ENCODE assay signal across 8 cellular contexts in the genomic region with DNA sequence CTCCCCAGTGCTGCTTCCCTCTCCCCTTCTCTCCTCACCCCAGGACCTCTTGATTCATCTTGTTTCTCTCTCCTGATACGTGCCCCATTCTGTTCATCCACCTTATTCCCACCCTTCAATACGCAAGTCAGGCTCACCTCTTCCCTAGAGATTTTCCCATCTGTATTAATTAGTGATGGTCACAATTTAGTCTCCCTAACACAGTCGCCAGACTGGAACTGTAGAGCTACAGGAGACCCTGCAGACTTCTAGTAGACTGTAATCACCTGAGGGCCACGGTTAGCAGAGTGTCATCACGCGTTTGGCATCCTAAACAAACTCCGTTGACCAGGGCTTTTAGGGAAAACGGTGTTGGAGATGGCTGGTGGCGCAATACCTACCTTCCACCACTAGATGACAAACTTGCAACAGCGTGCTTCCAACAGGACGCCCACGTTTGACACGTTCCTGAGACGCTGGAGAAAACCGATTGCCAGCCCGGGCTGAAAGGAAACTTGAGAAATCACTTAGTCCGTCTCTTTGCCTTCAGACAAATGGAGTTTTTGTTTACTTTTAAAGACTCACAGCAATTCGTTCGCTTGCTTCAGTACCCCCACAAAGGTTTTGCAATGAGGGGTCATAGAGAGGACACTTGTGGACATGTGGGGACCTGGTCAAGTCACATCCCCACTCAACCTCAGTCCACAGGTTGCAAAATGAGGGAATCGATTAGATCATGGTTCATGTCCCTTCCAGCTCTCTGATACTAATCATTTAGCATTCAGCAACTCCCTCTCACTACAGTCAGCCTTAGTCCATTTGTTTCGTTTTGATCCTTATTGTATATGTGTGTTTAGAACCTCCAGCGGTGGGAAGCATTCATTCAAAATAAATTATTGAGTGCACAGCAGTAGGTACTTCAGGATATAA. TPM values are rescaled to one million over a fixed set of nuclear protein-coding genes. Genes with fewer than 3 reads are reported as not detected.
A peak's percentile ranks its signal among the peaks of the same experiment; 100 is the strongest.
DNase-seq lines count a peak whose midpoint lies in the region; ATAC-seq and TF ChIP-seq lines count a peak whose summit lies in the region.

No MANE protein-coding gene starts in this region.

- H3K4me1 ChIP-seq in right lobe of liver, result peaks cover 0 to 35% (median 2%) of the 10 kb centered on the region in 4 donors

- peak overlapping the region; percentile 41 to 90 (median 82) for H3K27ac ChIP-seq in right lobe of liver

- peak; percentile 96 to 98 (median 96) for TF ChIP-seq CTCF in right lobe of liver (IDR thresholded peaks at IDR 0.05)

- H3K4me3 ChIP-seq in right lobe of liver, result peak overlapping the region; percentile 34 to 54 (median 50)

- H3K27me3 ChIP-seq in right lobe of liver, result no peaks in the 10 kb centered on the region

- DNase-seq in GM04504 (ENCODE audit: low read depth) (peak; percentile 87), NCI-H748 treated with DMSO at 0.1 percent for 48 hours (lab: John Stamatoyannopoulos, UW) (peak; percentile 52), dermis microvascular lymphatic vessel endothelial cell (ENCODE audit: low read depth in 2 of 2) (peak; percentile 74 to 92), right lobe of liver (peak; percentile 84 to 92 (median 90))
- DNase-seq in activated CD4-positive, alpha-beta T cell treated with anti-CD3 and anti-CD28 coated beads, Interleukin-2, amount 50 U/mL, for 1 hour, result peak; percentile 59
- peak; percentile 78 for DNase-seq in stimulated activated CD4-positive, alpha-beta T cell treated with anti-CD3 and anti-CD28 coated beads, Interleukin-4, amount 100 ng/mL, for 24 hours

- ATAC-seq in HG03565 (IDR thresholded peaks at IDR 0.05; ENCODE audit: unreplicated experiment), result peak; percentile 41
- ATAC-seq in right lobe of liver, result peak; percentile 79 to 88 (median 85)
- ATAC-seq in GM21717 (IDR thresholded peaks at IDR 0.05; ENCODE audit: unreplicated experiment), result no peak

- 5% methylated on average over 19 of the region's 22 CpGs for WGBS in right lobe of liver (ENCODE audit: insufficient coverage, low coverage, low lambda C conversion rate, missing lambda C conversion rate)

- intact Hi-C loops in right lobe of liver (cut with DNase I), result loop anchor here in 1 of 2 donors (10.0 kb wide), 2 partner anchors 85 to 395 kb away; no protein-coding TSS in a partner anchor

- H3K36me3 ChIP-seq in right lobe of liver, result no peaks in the 10 kb centered on the region

- TF ChIP-seq POLR2A in right lobe of liver (IDR thresholded peaks at IDR 0.05), result peak; percentile 56

- no peaks in the 10 kb centered on the region for H3K9me3 ChIP-seq in right lobe of liver

RNA-seq across cellular contexts. Expression of a gene that starts 20.6 kb away (rescaled TPM):
- 0.76 and 0.90 TPM in 2 replicates for total RNA-seq in dermis microvascular lymphatic vessel endothelial cell
- total RNA-seq in right lobe of liver, result under 1 TPM in 4 of 6 experiments, not detected in 2; 0.42 to 0.80 (median 0.58) TPM

RNA-seq across cellular contexts. Expression of a gene that starts 23.8 kb away (rescaled TPM):
- total RNA-seq in dermis microvascular lymphatic vessel endothelial cell (149 and 223 TPM in 2 replicates), right lobe of liver (1 to 10 TPM; 2.2 to 8.0 (median 4.8) TPM)

RNA-seq across cellular contexts. Expression of a gene that starts 40.7 kb away (rescaled TPM):
- total RNA-seq in dermis microvascular lymphatic vessel endothelial cell, result 121 and 123 TPM in 2 replicates
- 10 to 100 TPM; 27.5 to 50.4 (median 32.9) TPM for total RNA-seq in right lobe of liver

Comparison
In these comparisons a context has a peak if more than half of its experiments do, and no peak if none do; other contexts are left out.
1. RNA of a gene that starts 23.8 kb away (total RNA-seq): 149 to 223 TPM in dermis microvascular lymphatic vessel endothelial cell; 2.2 to 8.0 TPM in right lobe of liver; every median in the first group is over 10 times any median in the second.
2. Peak in every context shown above with its lines, with median percentiles within 50 percentile points of each other: DNase-seq.